Comparison of ENCODE assay signal across 8 cellular contexts in genomic region chr3:112582242-112582874, GRCh38. TPM values are rescaled to one million over a fixed set of nuclear protein-coding genes. Genes with fewer than 3 reads are reported as not detected.
A peak's percentile ranks its signal among the peaks of the same experiment; 100 is the strongest.
DNase-seq lines count a peak whose midpoint lies in the region; ATAC-seq and TF ChIP-seq lines count a peak whose summit lies in the region.

No MANE protein-coding gene starts in this region.

- H3K9me2 ChIP-seq in PC-9 (ENCODE audit: insufficient read depth) = no peaks in the 10 kb centered on the region

- no peaks in the 10 kb centered on the region for H3K4me1 Mint-ChIP-seq in brain

- no peaks in the 10 kb centered on the region for H3K27me3 Mint-ChIP-seq in brain

- TF ChIP-seq CTCF in PC-9 (conservative IDR thresholded peaks at IDR 0.05) (peak; percentile 83), brain (conservative IDR thresholded peaks at IDR 0.05) (peak; percentile 75 to 79)

- no peak overlapping the region for H3K27ac ChIP-seq in PC-9

- peaks cover 37% of the 10 kb centered on the region for H3K36me3 Mint-ChIP-seq in brain

- peak overlapping the region in 3 of 5 experiments; percentile 13 to 51 (median 38) for H3K27ac Mint-ChIP-seq in brain

- DNase-seq in NCI-H524 (lab: John Stamatoyannopoulos, UW) (peak; percentile 35 to 51), NCI-H524 treated with DMSO at 0.1 percent for 48 hours (lab: John Stamatoyannopoulos, UW) (no peak), HS-27A (ENCODE audit: low read depth) (peak; percentile 39), PC-9 (peak; percentile 47 to 55), myocyte (ENCODE audit: low read depth) (peak; percentile 65), cerebellum (ENCODE audit: low spot score) (no peak)

- no peak overlapping the region for H2AFZ ChIP-seq in PC-9

- POLR2A ChIA-PET in PC-9 (lab: Charles Lee; ENCODE audit: unreplicated experiment) = interaction anchor here (0.5 to 0.7 kb wide), 4 partner anchors 20 to 673 kb away, joined by 3 to 13 read pairs (median 6); no protein-coding TSS in a partner anchor

- H3K79me2 ChIP-seq in PC-9 (ENCODE audit: low read depth) = no peaks in the 10 kb centered on the region

- no peaks in the 10 kb centered on the region for H3F3A ChIP-seq in PC-9 (ENCODE audit: insufficient read depth, low read depth)

- H3K4me2 ChIP-seq in PC-9 = no peak overlapping the region

- H3K4me3 Mint-ChIP-seq in brain = no peak overlapping the region

- no peak overlapping the region for H3K4me3 ChIP-seq in PC-9

- BruUV-seq in PC-9 (replicated peaks; lab: Mats Ljungman, UMichigan) = no TSS peak

- H3K36me3 ChIP-seq in PC-9 (ENCODE audit: low read depth) = peaks cover 7% of the 10 kb centered on the region

- CTCF ChIA-PET in PC-9 (lab: Charles Lee) = interaction anchor here (0.9 to 1.7 kb wide), 5 partner anchors 13 to 397 kb away, joined by 3 to 6 read pairs (median 4); no protein-coding TSS in a partner anchor

- intact Hi-C loops in PC-9 (cut with micrococcal nuclease; ENCODE audit: unreplicated experiment) = loop anchor here (1.0 to 5.0 kb wide), 7 partner anchors 59 to 1044 kb away; partner anchors contain the start of genes CCDC80 and GTPBP8

- no peaks in the 10 kb centered on the region for H3K27me3 ChIP-seq in PC-9 (ENCODE audit: insufficient read depth, low read depth)

- no peaks in the 10 kb centered on the region for H4K20me1 ChIP-seq in PC-9 (ENCODE audit: insufficient read depth)

- no peak for ATAC-seq in HG02759 (IDR thresholded peaks at IDR 0.05; ENCODE audit: unreplicated experiment)

- H3K4me1 ChIP-seq in PC-9 (replicated peaks; ENCODE audit: insufficient read depth) = no peaks in the 10 kb centered on the region

- H3K9me3 Mint-ChIP-seq in brain = no peaks in the 10 kb centered on the region

- no peaks in the 10 kb centered on the region for H3K9me3 ChIP-seq in PC-9 (ENCODE audit: insufficient read depth, low read depth)

RNA-seq across cellular contexts. Expression of gene SLC35A5, which starts 20.5 kb away (rescaled TPM):
- total RNA-seq in PC-9 (2021) (24.2 and 35.7 TPM in 2 replicates), myocyte (32.8 and 47.1 TPM in 2 replicates), cerebellum (60.0 TPM)
- polyA plus RNA-seq in brain (ENCODE audit: insufficient read depth, low read depth, low replicate concordance) = 43.1 TPM
- polyA plus RNA-seq in myocyte (2012) = 17.8 TPM

RNA-seq across cellular contexts. Expression of gene ATG3, which starts 20.6 kb away (rescaled TPM):
- total RNA-seq in PC-9 (2021) = 66.8 and 68.9 TPM in 2 replicates
- polyA plus RNA-seq in brain (ENCODE audit: insufficient read depth, low read depth, low replicate concordance) = 42.8 TPM
- total RNA-seq in myocyte = 47.8 and 51.0 TPM in 2 replicates
- 37.9 TPM for polyA plus RNA-seq in myocyte (2012)
- total RNA-seq in cerebellum = 27.3 TPM

RNA-seq across cellular contexts. Expression of gene CCDC80, which starts 58.6 kb away (rescaled TPM):
- 142 and 162 TPM in 2 replicates for total RNA-seq in PC-9 (2021)
- 3.2 TPM for polyA plus RNA-seq in brain (ENCODE audit: insufficient read depth, low read depth, low replicate concordance)
- 57.4 and 77.2 TPM in 2 replicates for total RNA-seq in myocyte
- polyA plus RNA-seq in myocyte (2012) = 508 TPM
- 12.8 TPM for total RNA-seq in cerebellum

Comparison
In these comparisons a context has a peak if more than half of its experiments do, and no peak if none do; other contexts are left out.
1. DNase-seq: peak in NCI-H524 (2 of 2), HS-27A (single experiment), PC-9 (2 of 2) and myocyte (single experiment); none in NCI-H524 treated with DMSO at 0.1 percent for 48 hours (single experiment) and cerebellum (single experiment).